8 cellular contexts compared by ENCODE assay signal in the genomic region with DNA sequence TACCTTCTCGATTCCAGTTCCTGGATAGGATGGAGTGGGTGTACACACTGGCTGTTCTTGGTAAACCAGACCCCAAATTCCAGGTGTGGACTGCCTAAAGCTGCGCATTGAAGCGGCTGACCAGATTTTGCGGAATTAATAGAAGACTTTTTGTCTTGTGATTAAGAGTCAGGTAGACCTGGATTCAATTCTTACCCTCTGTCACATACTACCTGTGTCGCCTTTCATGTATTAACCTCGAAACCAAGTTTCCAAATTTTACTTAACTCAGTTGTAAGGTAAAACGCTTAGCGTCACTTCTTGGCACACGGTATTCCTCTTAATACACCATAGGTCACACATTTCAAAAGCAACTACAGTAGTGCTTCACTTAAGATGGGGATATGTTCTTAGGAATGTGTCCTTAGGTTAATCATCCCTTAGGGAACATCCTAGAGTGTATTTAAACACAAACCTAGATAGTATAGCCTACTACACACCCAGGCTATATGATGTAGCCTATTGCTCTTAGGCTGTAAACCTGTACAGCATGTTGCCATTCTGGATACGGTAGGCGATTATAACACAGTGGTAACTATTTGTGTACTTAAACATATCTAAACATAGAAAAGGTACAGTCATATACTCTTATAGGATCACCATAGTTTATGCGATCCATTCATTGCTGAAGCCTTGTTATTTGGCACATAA. TPM values are rescaled to one million over a fixed set of nuclear protein-coding genes. Genes with fewer than 3 reads are reported as not detected.
DNase-seq lines count a peak whose midpoint lies in the region; ATAC-seq and TF ChIP-seq lines count a peak whose summit lies in the region.

No MANE protein-coding gene starts in this region.

- DNase-seq in SK-N-SH (no peak), NCI-H146 treated with DMSO at 0.1 percent for 48 hours (lab: John Stamatoyannopoulos, UW; ENCODE audit: unreplicated experiment) (no peak), NCI-H2171 (lab: John Stamatoyannopoulos, UW) (no peak), cerebellar cortex (ENCODE audit: low spot score) (no peak)

- H3K27me3 ChIP-seq in SK-N-SH (ENCODE audit: insufficient read depth) (no peaks in the 10 kb centered on the region), iPS-20b (ENCODE audit: insufficient read depth, low read length) (no peaks in the 10 kb centered on the region), subcutaneous abdominal adipose tissue (ENCODE audit: control insufficient read depth in 5 of 5, insufficient read depth in 4 of 5, low read length in 5 of 5) (no peaks in the 10 kb centered on the region)

- WGBS in SK-N-SH (ENCODE audit: low lambda C conversion rate) = 39% methylated on average over 11 of the region's 12 CpGs

- no peaks in the 10 kb centered on the region for H3K9me3 Mint-ChIP-seq in activated T-helper 17 cell treated with anti-CD3 and anti-CD28 coated beads, Interleukin-2, amount 50 U/mL, for 72 hours

- peaks cover 8% of the 10 kb centered on the region for H3F3A ChIP-seq in SK-N-SH (replicated peaks; ENCODE audit: insufficient read depth)

- peak overlapping the region; percentile 95 for H3K27ac Mint-ChIP-seq in activated T-helper 17 cell treated with anti-CD3 and anti-CD28 coated beads, Interleukin-2, amount 50 U/mL, for 72 hours

- H3K9me3 ChIP-seq in SK-N-SH = no peaks in the 10 kb centered on the region
- H3K9me3 ChIP-seq in iPS-20b (ENCODE audit: insufficient read depth, low read depth, low read length) = no peaks in the 10 kb centered on the region
- no peaks in the 10 kb centered on the region for H3K9me3 ChIP-seq in subcutaneous abdominal adipose tissue (ENCODE audit: control insufficient read depth in 5 of 5, low read length in 5 of 5)

- H3K4me1 ChIP-seq in SK-N-SH (ENCODE audit: control insufficient read depth in 1 of 2, insufficient read depth in 2 of 2, low read depth in 1 of 2, low read length in 1 of 2) = peaks cover 0 to 11% of the 10 kb centered on the region in 2 experiments; a peak in 2 of 4 replicates
- peaks cover 5% of the 10 kb centered on the region; the same call in 1 of the 2 replicates for H3K4me1 ChIP-seq in iPS-20b (ENCODE audit: insufficient read depth, low read length)
- peaks cover 0 to 32% (median 26%) of the 10 kb centered on the region in 5 donors for H3K4me1 ChIP-seq in subcutaneous abdominal adipose tissue (ENCODE audit: control insufficient read depth in 5 of 5, insufficient read depth in 5 of 5, low read length in 5 of 5)

- peaks cover 40% of the 10 kb centered on the region for H3K36me3 Mint-ChIP-seq in activated T-helper 17 cell treated with anti-CD3 and anti-CD28 coated beads, Interleukin-2, amount 50 U/mL, for 72 hours (ENCODE audit: low read depth)

- peaks cover 28% of the 10 kb centered on the region; the same call in 1 of the 2 replicates for H4K20me1 ChIP-seq in SK-N-SH (ENCODE audit: insufficient read depth)

- peak overlapping the region; percentile 71 for H3K4me2 ChIP-seq in SK-N-SH

- H3K36me3 ChIP-seq in SK-N-SH (replicated peaks in 1 of 2; ENCODE audit: control insufficient read depth in 1 of 2, insufficient read depth in 2 of 2, low read length in 1 of 2) (peaks cover 9% of the 10 kb centered on the region in 2 experiments), iPS-20b (ENCODE audit: insufficient read depth, low read depth, low read length) (no peaks in the 10 kb centered on the region; the same call in 1 of the 2 replicates), subcutaneous abdominal adipose tissue (ENCODE audit: control insufficient read depth in 5 of 5, insufficient read depth in 5 of 5, low read length in 5 of 5) (peaks cover 0 to 5% (median 0%) of the 10 kb centered on the region in 5 donors)

- peak overlapping the region; percentile 82 for H2AFZ ChIP-seq in SK-N-SH (ENCODE audit: low read depth)

- peaks cover 14% of the 10 kb centered on the region for H3K4me1 Mint-ChIP-seq in activated T-helper 17 cell treated with anti-CD3 and anti-CD28 coated beads, Interleukin-2, amount 50 U/mL, for 72 hours

- H3K9me2 ChIP-seq in SK-N-SH = no peaks in the 10 kb centered on the region

- peak overlapping the region; percentile 77 for H3K9ac ChIP-seq in SK-N-SH
- H3K9ac ChIP-seq in iPS-20b (ENCODE audit: low read depth, low read length) = peak overlapping the region; percentile 82; the same call in 1 of the 2 replicates
- peak overlapping the region; percentile 82 to 97 (median 88) for H3K9ac ChIP-seq in subcutaneous abdominal adipose tissue (ENCODE audit: low read length in 5 of 5)

- no peak for ATAC-seq in SK-N-SH treated with all-trans-retinoic acid at 6 μM for 48 hours
- peak; percentile 0 for ATAC-seq in activated T-helper 17 cell treated with anti-CD3 and anti-CD28 coated beads, Interleukin-2, amount 50 U/mL, for 72 hours (replicated peaks)

- CTCF ChIA-PET in SK-N-SH (lab: Yijun Ruan, JAX) = interaction anchor here (0.7 to 8.1 kb wide), 7 partner anchors 9 to 153 kb away, joined by 3 to 108 read pairs (median 4); no protein-coding TSS in a partner anchor

- no peak for TF ChIP-seq EP300 in SK-N-SH (IDR thresholded peaks at IDR 0.05; ENCODE audit: borderline replicate concordance in 1 of 2, low read depth in 1 of 2, low read length in 1 of 2)

- H3K4me3 Mint-ChIP-seq in activated T-helper 17 cell treated with anti-CD3 and anti-CD28 coated beads, Interleukin-2, amount 50 U/mL, for 72 hours = peak overlapping the region; percentile 94

- POLR2A ChIA-PET in SK-N-SH (lab: Yijun Ruan, JAX) = interaction anchor here (0.7 to 0.8 kb wide), 2 partner anchors 19 to 50 kb away, joined by 3 read pairs; no protein-coding TSS in a partner anchor

- H3K27me3 Mint-ChIP-seq in activated T-helper 17 cell treated with anti-CD3 and anti-CD28 coated beads, Interleukin-2, amount 50 U/mL, for 72 hours = no peaks in the 10 kb centered on the region

- H3K27ac ChIP-seq in SK-N-SH (ENCODE audit: low read depth in 2 of 2, low read length in 1 of 2) (peak overlapping the region; percentile 86 to 99), iPS-20b (ENCODE audit: low read length) (peak overlapping the region; percentile 65), subcutaneous abdominal adipose tissue (ENCODE audit: low read depth, low read length) (peak overlapping the region; percentile 86)

- H3K4me3 ChIP-seq in SK-N-SH (ENCODE audit: low read depth in 2 of 2, low read length in 1 of 2) (peak overlapping the region; percentile 66 to 91), iPS-20b (ENCODE audit: low read length) (peak overlapping the region; percentile 81), subcutaneous abdominal adipose tissue (ENCODE audit: low read depth in 1 of 5, low read length in 5 of 5) (peak overlapping the region; percentile 85 to 98 (median 93))

- no peak for TF ChIP-seq RAD21 in SK-N-SH (IDR thresholded peaks at IDR 0.05; ENCODE audit: low read length)

- H3K79me2 ChIP-seq in SK-N-SH (ENCODE audit: insufficient read depth) = peaks cover 43% of the 10 kb centered on the region

- no peak for TF ChIP-seq CTCF in SK-N-SH (IDR thresholded peaks at IDR 0.05)

TF ChIP-seq in SK-N-SH, 30 proteins besides CTCF, POLR2A, EP300 and RAD21:
- no peak for TF ChIP-seq GATA2 (CRISPR knock-in tag; IDR thresholded peaks at IDR 0.05)
- TF ChIP-seq CHD2 (IDR thresholded peaks at IDR 0.05; ENCODE audit: low read length, partially characterized antibody) = peak; percentile 5
TF ChIP-seq in SK-N-SH: peak in this region for 1.

TF ChIP-seq in SK-N-SH treated with all-trans-retinoic acid at 6 μM for 48 hours, 23 proteins besides CTCF, POLR2A, EP300 and RAD21 (continues in another document):
- TF ChIP-seq, protein P1, sequence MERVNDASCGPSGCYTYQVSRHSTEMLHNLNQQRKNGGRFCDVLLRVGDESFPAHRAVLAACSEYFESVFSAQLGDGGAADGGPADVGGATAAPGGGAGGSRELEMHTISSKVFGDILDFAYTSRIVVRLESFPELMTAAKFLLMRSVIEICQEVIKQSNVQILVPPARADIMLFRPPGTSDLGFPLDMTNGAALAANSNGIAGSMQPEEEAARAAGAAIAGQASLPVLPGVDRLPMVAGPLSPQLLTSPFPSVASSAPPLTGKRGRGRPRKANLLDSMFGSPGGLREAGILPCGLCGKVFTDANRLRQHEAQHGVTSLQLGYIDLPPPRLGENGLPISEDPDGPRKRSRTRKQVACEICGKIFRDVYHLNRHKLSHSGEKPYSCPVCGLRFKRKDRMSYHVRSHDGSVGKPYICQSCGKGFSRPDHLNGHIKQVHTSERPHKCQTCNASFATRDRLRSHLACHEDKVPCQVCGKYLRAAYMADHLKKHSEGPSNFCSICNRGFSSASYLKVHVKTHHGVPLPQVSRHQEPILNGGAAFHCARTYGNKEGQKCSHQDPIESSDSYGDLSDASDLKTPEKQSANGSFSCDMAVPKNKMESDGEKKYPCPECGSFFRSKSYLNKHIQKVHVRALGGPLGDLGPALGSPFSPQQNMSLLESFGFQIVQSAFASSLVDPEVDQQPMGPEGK (CRISPR knock-in tag; IDR thresholded peaks at IDR 0.05; ENCODE audit: borderline replicate concordance) = no peak
- TF ChIP-seq BACH2 (CRISPR knock-in tag; IDR thresholded peaks at IDR 0.05; ENCODE audit: borderline replicate concordance) = no peak
- TF ChIP-seq ZFP3 (CRISPR knock-in tag; IDR thresholded peaks at IDR 0.05) = no peak
- no peak for TF ChIP-seq ZNF70 (CRISPR knock-in tag; IDR thresholded peaks at IDR 0.05)
- no peak for TF ChIP-seq ZNF8 (CRISPR knock-in tag; IDR thresholded peaks at IDR 0.05)
- TF ChIP-seq GLIS3 (CRISPR knock-in tag; IDR thresholded peaks at IDR 0.05) = no peak
- no peak for TF ChIP-seq PPARA (CRISPR knock-in tag; IDR thresholded peaks at IDR 0.05; ENCODE audit: borderline replicate concordance)
- TF ChIP-seq, protein P2, sequence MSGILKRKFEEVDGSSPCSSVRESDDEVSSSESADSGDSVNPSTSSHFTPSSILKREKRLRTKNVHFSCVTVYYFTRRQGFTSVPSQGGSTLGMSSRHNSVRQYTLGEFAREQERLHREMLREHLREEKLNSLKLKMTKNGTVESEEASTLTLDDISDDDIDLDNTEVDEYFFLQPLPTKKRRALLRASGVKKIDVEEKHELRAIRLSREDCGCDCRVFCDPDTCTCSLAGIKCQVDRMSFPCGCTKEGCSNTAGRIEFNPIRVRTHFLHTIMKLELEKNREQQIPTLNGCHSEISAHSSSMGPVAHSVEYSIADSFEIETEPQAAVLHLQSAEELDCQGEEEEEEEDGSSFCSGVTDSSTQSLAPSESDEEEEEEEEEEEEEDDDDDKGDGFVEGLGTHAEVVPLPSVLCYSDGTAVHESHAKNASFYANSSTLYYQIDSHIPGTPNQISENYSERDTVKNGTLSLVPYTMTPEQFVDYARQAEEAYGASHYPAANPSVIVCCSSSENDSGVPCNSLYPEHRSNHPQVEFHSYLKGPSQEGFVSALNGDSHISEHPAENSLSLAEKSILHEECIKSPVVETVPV (CRISPR knock-in tag; IDR thresholded peaks at IDR 0.05) = no peak
- TF ChIP-seq ZNF565 (CRISPR knock-in tag; conservative IDR thresholded peaks at IDR 0.05; ENCODE audit: low read depth) = no peak

RNA-seq across cellular contexts. Expression of a gene that starts 0.7 kb away (rescaled TPM):
- 20.8 and 31.4 TPM in 2 replicates for polyA plus RNA-seq in SK-N-SH (2012; rRNA removed)
- 28.8 and 37.7 TPM in 2 replicates for polyA plus RNA-seq in SK-N-SH (2012; cell fraction: cytosol; rRNA removed)
- 20.0 and 46.4 TPM in 2 replicates for polyA plus RNA-seq in SK-N-SH (2012; cell fraction: nucleus; rRNA removed)
- 10 to 100 TPM; 16.3 to 20.4 TPM for total RNA-seq in activated T-helper 17 cell treated with anti-CD3 and anti-CD28 coated beads, Interleukin-2, amount 50 U/mL, for 72 hours
